In genomic region chr10:114749014-114749413, GRCh38 we compare ENCODE assay signal across 21 cellular contexts.
DNase-seq lines count a peak whose midpoint lies in the region; ATAC-seq, FAIRE-seq and TF ChIP-seq lines count a peak whose summit lies in the region.
"Had no signal": no experiment of that assay in that cellular context is flagged by ENCODE, and none has a peak within 500 bp of the region (broad histone marks: within the 10 kb centered on the region; RNA-seq: fewer than 3 reads in every experiment).

No MANE protein-coding gene starts in this region.

- H3K4me3 ChIP-seq in astrocyte (ENCODE audit: insufficient read depth, low read depth, low read length) (no peak overlapping the region), ascending aorta (no peak overlapping the region), stomach (no peak overlapping the region)
- H3K4me3 ChIP-seq: GM12878, skin epidermis had no signal

- no peak overlapping the region for H2AFZ ChIP-seq in astrocyte (ENCODE audit: low read depth, low read length)

- DNase-seq in CMK (ENCODE audit: low read depth) (peak; percentile 61), astrocyte (ENCODE audit: low read depth) (peak; percentile 28), left cardiac atrium (no peak), pulmonary artery endothelial cell (ENCODE audit: low read depth, low spot score) (peak; percentile 78), ascending aorta (ENCODE audit: low spot score in 2 of 2) (no peak), stomach (no peak)
- DNase-seq: activated naive CD8-positive, alpha-beta T cell treated with anti-CD3 and anti-CD28 coated beads for 36 hours; Karpas-422; NCI-H1105; NCI-H69; SIG-M5; stimulated activated CD4-positive, alpha-beta T cell treated with anti-CD3 and anti-CD28 coated beads, Interleukin-2, amount 100 ng/mL, for 48 hours had no signal

- intact Hi-C loops in left cardiac atrium (cut with DNase I) (no loop called here), ascending aorta (cut with DNase I) (no loop called here), stomach (cut with DNase I; ENCODE audit: low total_unique reads) (no loop called here)

- TF ChIP-seq EP300 in stomach (IDR thresholded peaks at IDR 0.05) = no peak

- H3K27ac ChIP-seq in astrocyte (ENCODE audit: low read depth, low read length) (no peak overlapping the region), ascending aorta (no peak overlapping the region), stomach (peak overlapping the region in 1 of 5 donors; percentile 10)
- H3K27ac ChIP-seq: HL-60 had no signal

- H3K9ac ChIP-seq in astrocyte (ENCODE audit: low read length) = no peak overlapping the region

- H3K36me3 ChIP-seq in astrocyte (ENCODE audit: insufficient read depth, low read length) (no peaks in the 10 kb centered on the region), ascending aorta (no peaks in the 10 kb centered on the region), stomach (no peaks in the 10 kb centered on the region)

- WGBS in stomach, 5 donors = 51 to 66% (median 52%) methylated on average over 3 of the region's 3 CpGs

- H3K4me2 ChIP-seq in astrocyte (ENCODE audit: low read length) = no peak overlapping the region

- no peak for TF ChIP-seq CTCF in astrocyte (IDR thresholded peaks at IDR 0.05; ENCODE audit: insufficient read depth, low read depth, low read length)
- no peak for TF ChIP-seq CTCF in ascending aorta (IDR thresholded peaks at IDR 0.05)
- no peak for TF ChIP-seq CTCF in stomach (IDR thresholded peaks at IDR 0.05)

- no peak for FAIRE-seq in astrocyte (lab: Jason Lieb, UNC)
- FAIRE-seq: A204.1, G401.6 had no signal

- no peaks in the 10 kb centered on the region for H3K9me3 Mint-ChIP-seq in astrocyte (ENCODE audit: unreplicated experiment)
- H3K9me3 Mint-ChIP-seq: activated naive CD8-positive, alpha-beta T cell treated with anti-CD3 and anti-CD28 coated beads for 36 hours; activated T-helper 1 cell treated with anti-CD3 and anti-CD28 coated beads, Interleukin-12 subunit alpha, Interleukin-12 subunit beta, Interleukin-2, Interleukin-4 antibody, amounts not matched to agents 30 ng/mL and 10 ng/mL and 1 ng/mL, durations not matched to agents 14 hours and 24 hours and 36 hours had no signal

- H3K79me2 ChIP-seq in astrocyte (ENCODE audit: insufficient read depth, low read length) = no peaks in the 10 kb centered on the region

- ATAC-seq in left cardiac atrium (peak; percentile 79 to 82), GM19035 (IDR thresholded peaks at IDR 0.05; ENCODE audit: unreplicated experiment) (no peak), GM21529 (IDR thresholded peaks at IDR 0.05; ENCODE audit: unreplicated experiment) (no peak)
- ATAC-seq: GM12878 had no signal

- TF ChIP-seq POLR2A in stomach (IDR thresholded peaks at IDR 0.05) = no peak

- H3K4me1 ChIP-seq in astrocyte (ENCODE audit: insufficient read depth, low read length) (peaks cover 4% of the 10 kb centered on the region), ascending aorta (no peaks in the 10 kb centered on the region), stomach (peaks cover 0 to 3% (median under 1%) of the 10 kb centered on the region in 4 donors)

- H3K27me3 ChIP-seq in astrocyte (ENCODE audit: insufficient read depth, low read length) (no peaks in the 10 kb centered on the region), ascending aorta (no peaks in the 10 kb centered on the region), stomach (no peaks in the 10 kb centered on the region)

- H3K4me1 Mint-ChIP-seq in astrocyte (ENCODE audit: low read depth, unreplicated experiment) = no peaks in the 10 kb centered on the region
- H3K4me1 Mint-ChIP-seq: activated naive CD8-positive, alpha-beta T cell treated with anti-CD3 and anti-CD28 coated beads for 36 hours; WTC11 had no signal

- no peak overlapping the region for H3K4me3 Mint-ChIP-seq in astrocyte (ENCODE audit: unreplicated experiment)
- H3K4me3 Mint-ChIP-seq: activated naive CD8-positive, alpha-beta T cell treated with anti-CD3 and anti-CD28 coated beads for 36 hours; activated T-helper 1 cell treated with anti-CD3 and anti-CD28 coated beads, Interleukin-12 subunit alpha, Interleukin-12 subunit beta, Interleukin-2, Interleukin-4 antibody, amounts not matched to agents 30 ng/mL and 10 ng/mL and 1 ng/mL, durations not matched to agents 14 hours and 24 hours and 36 hours; WTC11 had no signal

- no peak overlapping the region for H3K27ac Mint-ChIP-seq in astrocyte (ENCODE audit: unreplicated experiment)
- H3K27ac Mint-ChIP-seq: activated naive CD8-positive, alpha-beta T cell treated with anti-CD3 and anti-CD28 coated beads for 36 hours; activated T-helper 1 cell treated with anti-CD3 and anti-CD28 coated beads, Interleukin-12 subunit alpha, Interleukin-12 subunit beta, Interleukin-2, Interleukin-4 antibody, amounts not matched to agents 30 ng/mL and 10 ng/mL and 1 ng/mL, durations not matched to agents 14 hours and 24 hours and 36 hours; WTC11 had no signal

- H4K20me1 ChIP-seq in astrocyte (ENCODE audit: insufficient read depth, low read length) = no peaks in the 10 kb centered on the region

- peaks cover 15% of the 10 kb centered on the region for H3K27me3 Mint-ChIP-seq in astrocyte (ENCODE audit: low read depth, unreplicated experiment)

- H3K9me3 ChIP-seq in astrocyte (ENCODE audit: insufficient read depth, low read depth, low read length) (no peaks in the 10 kb centered on the region), ascending aorta (no peaks in the 10 kb centered on the region), stomach (no peaks in the 10 kb centered on the region)

- H3K36me3 Mint-ChIP-seq in astrocyte (ENCODE audit: low read depth, unreplicated experiment) = peaks cover 2% of the 10 kb centered on the region
- H3K36me3 Mint-ChIP-seq: activated naive CD8-positive, alpha-beta T cell treated with anti-CD3 and anti-CD28 coated beads for 36 hours; WTC11 had no signal

Comparison
In these comparisons a context has a peak if more than half of its experiments do, and no peak if none do; other contexts are left out.
1. DNase-seq: peak in CMK (single experiment), astrocyte (single experiment) and pulmonary artery endothelial cell (single experiment); none in left cardiac atrium (single experiment), ascending aorta (0 of 2) and stomach (single experiment).
2. ATAC-seq: peak in left cardiac atrium (2 of 2); none in GM19035 (single experiment) and GM21529 (single experiment).